Comparison of ENCODE assay signal across 9 cellular contexts in the genomic region with DNA sequence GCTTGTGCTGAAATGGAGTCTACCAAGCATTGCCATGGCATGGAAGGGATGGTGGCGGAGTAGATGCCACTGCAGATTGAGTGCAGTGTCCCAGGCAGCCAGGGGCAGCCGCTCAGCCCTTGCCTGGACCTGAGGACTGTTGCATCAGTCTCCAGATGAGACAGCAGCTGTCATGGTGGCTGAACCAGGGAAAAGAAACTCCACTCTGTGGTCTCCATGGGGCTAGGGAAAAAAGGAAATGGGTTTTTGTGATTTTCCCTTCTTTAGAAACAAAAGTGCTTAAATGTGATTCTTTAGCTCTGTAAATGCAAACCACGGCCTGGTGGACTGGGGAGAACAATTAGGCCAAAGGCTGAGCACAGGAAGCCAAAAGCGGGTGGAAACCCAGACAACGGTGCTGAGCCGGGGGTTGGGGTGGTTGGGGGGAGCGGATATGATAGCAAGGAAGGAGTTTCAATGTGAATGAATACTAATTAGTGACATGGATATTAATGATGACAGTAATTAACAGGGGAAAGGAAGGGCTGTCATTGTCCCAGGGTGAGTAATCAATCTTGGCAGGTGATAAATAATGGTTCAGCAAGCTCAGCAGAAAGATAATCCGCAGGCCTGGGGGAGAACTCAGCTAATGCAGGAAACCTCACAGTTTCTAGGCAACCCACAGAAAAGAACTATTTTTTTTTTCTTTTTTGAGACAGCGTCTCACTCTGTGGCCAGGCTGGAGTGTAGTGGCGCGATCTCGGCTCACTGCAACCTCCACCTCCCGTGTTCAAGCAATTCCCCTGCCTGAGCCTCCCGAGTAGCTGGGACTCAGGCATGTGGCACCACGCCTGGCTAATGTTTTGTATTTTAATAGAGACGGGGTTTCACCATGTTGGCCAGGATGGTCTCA.
A peak's percentile ranks its signal among the peaks of the same experiment; 100 is the strongest.
DNase-seq lines count a peak whose midpoint lies in the region; ATAC-seq and TF ChIP-seq lines count a peak whose summit lies in the region.
"Had no signal": no experiment of that assay in that cellular context is flagged by ENCODE, and none has a peak within 500 bp of the region (broad histone marks: within the 10 kb centered on the region; RNA-seq: fewer than 3 reads in every experiment).

No MANE protein-coding gene starts in this region.

- CTCF ChIA-PET in WTC11 (lab: Charles Lee): no interaction called here

- no peaks in the 10 kb centered on the region for H3K36me3 Mint-ChIP-seq in WTC11

- ATAC-seq in HG02973 (IDR thresholded peaks at IDR 0.05; ENCODE audit: unreplicated experiment) (peak; percentile 54), WTC11 (peak; percentile 28), GM21381 (IDR thresholded peaks at IDR 0.05; ENCODE audit: unreplicated experiment) (no peak)

- no peak for TF ChIP-seq CTCF in GM12865 (IDR thresholded peaks at IDR 0.05; ENCODE audit: insufficient read depth, low read depth, low read length, missing control alignments)
- no peak for TF ChIP-seq CTCF in WTC11 (IDR thresholded peaks at IDR 0.05)
- no peak for TF ChIP-seq CTCF in fibroblast of lung (conservative IDR thresholded peaks at IDR 0.05 in 1 of 2, IDR thresholded peaks at IDR 0.05 in 1 of 2; ENCODE audit: low read depth in 1 of 2, low read length in 2 of 2)

- H3K4me3 ChIP-seq in GM12865 (ENCODE audit: low read depth, low read length): peak overlapping the region; percentile 12
- H3K4me3 ChIP-seq in fibroblast of lung (replicated peaks in 1 of 4; ENCODE audit: control extremely low read depth in 1 of 4, insufficient read depth in 1 of 4, low read depth in 3 of 4, low read length in 4 of 4): no peak overlapping the region

- no peak overlapping the region for H3K4me2 ChIP-seq in fibroblast of lung (ENCODE audit: extremely low read depth, insufficient read depth, low read length)

- no peaks in the 10 kb centered on the region for H3K79me2 ChIP-seq in fibroblast of lung (ENCODE audit: control insufficient read depth, insufficient read depth, low read length)

- H3K9me3 ChIP-seq in fibroblast of lung (ENCODE audit: control insufficient read depth, insufficient read depth, low read depth, low read length): no peaks in the 10 kb centered on the region

- H3K4me1 ChIP-seq in fibroblast of lung (ENCODE audit: control insufficient read depth, extremely low read depth, insufficient read depth, low read length): no peaks in the 10 kb centered on the region

- no peak overlapping the region for H3K27ac Mint-ChIP-seq in WTC11
- H3K27ac Mint-ChIP-seq: dendritic cell treated with granulocyte-macrophage colony-stimulating factor and Interleukin-4, amounts not matched to agents 40 ng/mL and 50 ng/mL, for 4 days had no signal

- no peak overlapping the region for H2AFZ ChIP-seq in fibroblast of lung (ENCODE audit: low read length)

- no peak overlapping the region for H3K4me3 Mint-ChIP-seq in WTC11
- H3K4me3 Mint-ChIP-seq: dendritic cell treated with granulocyte-macrophage colony-stimulating factor and Interleukin-4, amounts not matched to agents 40 ng/mL and 50 ng/mL, for 4 days had no signal

- peaks cover 4% of the 10 kb centered on the region; the same call in 1 of the 2 replicates for H3K9me3 Mint-ChIP-seq in WTC11
- H3K9me3 Mint-ChIP-seq: dendritic cell treated with granulocyte-macrophage colony-stimulating factor and Interleukin-4, amounts not matched to agents 40 ng/mL and 50 ng/mL, for 4 days had no signal

- no peak overlapping the region for H3K27ac ChIP-seq in fibroblast of lung (ENCODE audit: insufficient read depth, low read length)

- H3K36me3 ChIP-seq in fibroblast of lung (ENCODE audit: control insufficient read depth, insufficient read depth, low read length): no peaks in the 10 kb centered on the region

- peaks cover 25% of the 10 kb centered on the region for H3K4me1 Mint-ChIP-seq in WTC11

- peak; percentile 87 for DNase-seq in GM12865 (ENCODE audit: low read depth)
- DNase-seq in WTC11 (ENCODE audit: low spot score): no peak
- peak; percentile 9 to 60 for DNase-seq in fibroblast of lung (ENCODE audit: low read depth in 2 of 2)
- DNase-seq in stimulated activated CD8-positive, alpha-beta memory T cell treated with anti-CD3 and anti-CD28 coated beads, Interleukin-12 subunit alpha, Interleukin-12 subunit beta, amount 100 ng/mL, for 1 hour (ENCODE audit: low read depth): peak; percentile 10
- no peak for DNase-seq in HUDEP-2 (lab: John Stamatoyannopoulos, UW; ENCODE audit: unreplicated experiment in 76 of 76)
- no peak for DNase-seq in NCI-H1048 (lab: John Stamatoyannopoulos, UW)

- H4K20me1 ChIP-seq in fibroblast of lung (ENCODE audit: control insufficient read depth, extremely low read depth, insufficient read depth, low read length): no peaks in the 10 kb centered on the region

- H3K9ac ChIP-seq in fibroblast of lung (ENCODE audit: insufficient read depth, low read length): no peak overlapping the region

- no peaks in the 10 kb centered on the region for H3K27me3 Mint-ChIP-seq in WTC11 (ENCODE audit: low read depth)

- peaks cover 3% of the 10 kb centered on the region for H3K27me3 ChIP-seq in fibroblast of lung (ENCODE audit: control insufficient read depth, insufficient read depth, low read length)

- POLR2A ChIA-PET in WTC11 (lab: Charles Lee): no interaction called here

TF ChIP-seq in WTC11, 78 proteins besides CTCF, POLR2A, EP300 and RAD21:
- TF ChIP-seq GABPB1 (CRISPR knock-in tag; IDR thresholded peaks at IDR 0.05) (peak; percentile 24; the same call in 1 of the 2 replicates), ZNF671 (CRISPR knock-in tag; IDR thresholded peaks at IDR 0.05) (no peak)

Comparison
In these comparisons a context has a peak if more than half of its experiments do, and no peak if none do; other contexts are left out.
1. DNase-seq: peak in GM12865 (single experiment), fibroblast of lung (2 of 2) and stimulated activated CD8-positive, alpha-beta memory T cell treated with anti-CD3 and anti-CD28 coated beads, Interleukin-12 subunit alpha, Interleukin-12 subunit beta, amount 100 ng/mL, for 1 hour (single experiment); none in WTC11 (single experiment), HUDEP-2 (0 of 76) and NCI-H1048 (single experiment).